Comparison of ENCODE assay signal across 2 cellular contexts in genomic region chr22:24633243-24634023, GRCh38.
TF ChIP-seq lines count a peak whose summit lies in the region.
"Not testable (repeated sequence)": the region's sequence is repeated elsewhere in the genome, so short reads cannot be mapped to it uniquely, and the experiment has no call there.

No MANE protein-coding gene starts in this region.

TF ChIP-seq in K562, 482 proteins besides CTCF, POLR2A, EP300 and RAD21 (continues in another document):
- 0 out of 2 replicates have a peak, but pooled peaks have one; percentile 16 for TF ChIP-seq SMARCA4 (IDR thresholded peaks at IDR 0.05)
- peak; percentile 36; the same call in 1 of the 2 replicates for TF ChIP-seq EP400 (IDR thresholded peaks at IDR 0.05)
- TF ChIP-seq THRB (CRISPR knock-in tag; conservative IDR thresholded peaks at IDR 0.05), result peak; percentile 74; the same call in 1 of the 2 replicates
- TF ChIP-seq TRIM24 (IDR thresholded peaks at IDR 0.05), result peak in 1 of 2 experiments; percentile 34; a peak in 1 of 4 replicates
- 0 out of 2 replicates have a peak, but pooled peaks have one; percentile 49 for TF ChIP-seq PHB2 (IDR thresholded peaks at IDR 0.05; ENCODE audit: low read depth)
- TF ChIP-seq, protein P1, sequence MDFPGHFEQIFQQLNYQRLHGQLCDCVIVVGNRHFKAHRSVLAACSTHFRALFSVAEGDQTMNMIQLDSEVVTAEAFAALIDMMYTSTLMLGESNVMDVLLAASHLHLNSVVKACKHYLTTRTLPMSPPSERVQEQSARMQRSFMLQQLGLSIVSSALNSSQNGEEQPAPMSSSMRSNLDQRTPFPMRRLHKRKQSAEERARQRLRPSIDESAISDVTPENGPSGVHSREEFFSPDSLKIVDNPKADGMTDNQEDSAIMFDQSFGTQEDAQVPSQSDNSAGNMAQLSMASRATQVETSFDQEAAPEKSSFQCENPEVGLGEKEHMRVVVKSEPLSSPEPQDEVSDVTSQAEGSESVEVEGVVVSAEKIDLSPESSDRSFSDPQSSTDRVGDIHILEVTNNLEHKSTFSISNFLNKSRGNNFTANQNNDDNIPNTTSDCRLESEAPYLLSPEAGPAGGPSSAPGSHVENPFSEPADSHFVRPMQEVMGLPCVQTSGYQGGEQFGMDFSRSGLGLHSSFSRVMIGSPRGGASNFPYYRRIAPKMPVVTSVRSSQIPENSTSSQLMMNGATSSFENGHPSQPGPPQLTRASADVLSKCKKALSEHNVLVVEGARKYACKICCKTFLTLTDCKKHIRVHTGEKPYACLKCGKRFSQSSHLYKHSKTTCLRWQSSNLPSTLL (IDR thresholded peaks at IDR 0.05), result peak; percentile 78
- TF ChIP-seq ZBTB40 (IDR thresholded peaks at IDR 0.05), result peak; percentile 57; the same call in 1 of the 2 replicates
- TF ChIP-seq ZBTB40 (CRISPR knock-in tag; IDR thresholded peaks at IDR 0.05), result not testable (repeated sequence)
- 0 out of 2 replicates have a peak, but pooled peaks have one; percentile 36 for TF ChIP-seq BCOR (IDR thresholded peaks at IDR 0.05)
- TF ChIP-seq ELF4 (CRISPR knock-in tag; IDR thresholded peaks at IDR 0.05), result peak; percentile 95
- TF ChIP-seq ARID1B (IDR thresholded peaks at IDR 0.05), result peak; percentile 44; the same call in 1 of the 2 replicates

TF ChIP-seq in liver, 16 proteins besides CTCF, POLR2A, EP300 and RAD21:
- TF ChIP-seq RXRA (IDR thresholded peaks at IDR 0.05) (peak in 1 of 2 donors; percentile 37), HNF4A (conservative IDR thresholded peaks at IDR 0.05) (peak in 1 of 2 donors; percentile 24)
